17 cellular contexts compared by ENCODE assay signal in genomic region chr5:1786621-1787471, GRCh38.
"Had no signal": no experiment of that assay in that cellular context is flagged by ENCODE, and none has a peak within 500 bp of the region (broad histone marks: within the 10 kb centered on the region; RNA-seq: fewer than 3 reads in every experiment).

No MANE protein-coding gene starts in this region.

- DNase-seq: activated CD4-positive, alpha-beta T cell treated with anti-CD3 and anti-CD28 coated beads, Interleukin-2, amount 50 U/mL, for 4 hours; amygdala; effector CD8-positive, alpha-beta T cell; foreskin fibroblast; small intestine; stimulated activated CD4-positive, alpha-beta T cell treated with anti-CD3 and anti-CD28 coated beads, Interleukin-4, amount 100 ng/mL, for 4 hours; stimulated activated CD8-positive, alpha-beta memory T cell treated with anti-CD3 and anti-CD28 coated beads, Interleukin-4, amount 100 ng/mL, for 48 hours; stimulated activated naive CD8-positive, alpha-beta T cell treated with anti-CD3 and anti-CD28 coated beads, Interleukin-15, Interleukin-2, amounts not matched to agents 100 U/mL and 50 U/mL, for 24 hours; SW 1271 had no signal

- H3K36me3 Mint-ChIP-seq: activated naive CD4-positive, alpha-beta T cell treated with anti-CD3 and anti-CD28 coated beads, Interleukin-2, amount 50 U/mL, for 72 hours; brain; type B pancreatic cell had no signal

- H3K36me3 ChIP-seq: neutrophil had no signal

- H3K27ac Mint-ChIP-seq: activated T-helper 2 cell treated with anti-CD3 and anti-CD28 coated beads, Interferon-gamma antibody, Interleukin-2, Interleukin-4, amounts not matched to agents 10 μg/mL and 5 μg/mL and 100 μg/mL, durations not matched to agents 14 hours and 24 hours and 36 hours; T-helper 2 cell treated with Interferon-gamma antibody and Interleukin-4, amounts not matched to agents 5 μg/mL and 100 μg/mL, for 36 hours; type B pancreatic cell had no signal

- H3K9me3 Mint-ChIP-seq: activated naive CD4-positive, alpha-beta T cell treated with anti-CD3 and anti-CD28 coated beads, Interleukin-2, amount 50 U/mL, for 72 hours; activated T-helper 2 cell treated with anti-CD3 and anti-CD28 coated beads, Interferon-gamma antibody, Interleukin-2, Interleukin-4, amounts not matched to agents 10 μg/mL and 5 μg/mL and 100 μg/mL, durations not matched to agents 14 hours and 24 hours and 36 hours; central memory CD8-positive, alpha-beta T cell; T-helper 2 cell treated with Interferon-gamma antibody and Interleukin-4, amounts not matched to agents 5 μg/mL and 100 μg/mL, for 36 hours; type B pancreatic cell had no signal

- ATAC-seq: activated CD4-positive, CD25-positive, alpha-beta regulatory T cell treated with anti-CD3 and anti-CD28 coated beads, Interleukin-2, amount 50 U/mL, for 24 hours; activated naive CD4-positive, alpha-beta T cell treated with anti-CD3 and anti-CD28 coated beads, Interleukin-2, amount 50 U/mL, for 72 hours; stimulated activated naive CD8-positive, alpha-beta T cell treated with anti-CD3 and anti-CD28 coated beads, Interleukin-15, Interleukin-2, amounts not matched to agents 100 U/mL and 50 U/mL, for 24 hours had no signal

- H3K9me3 ChIP-seq: neutrophil had no signal

- H3K4me3 Mint-ChIP-seq: brain; central memory CD8-positive, alpha-beta T cell; T-helper 2 cell treated with Interferon-gamma antibody and Interleukin-4, amounts not matched to agents 5 μg/mL and 100 μg/mL, for 36 hours; type B pancreatic cell had no signal

- H3K27ac ChIP-seq: neutrophil had no signal
